Comparison of ENCODE assay signal across 1 cellular context in the genomic region with DNA sequence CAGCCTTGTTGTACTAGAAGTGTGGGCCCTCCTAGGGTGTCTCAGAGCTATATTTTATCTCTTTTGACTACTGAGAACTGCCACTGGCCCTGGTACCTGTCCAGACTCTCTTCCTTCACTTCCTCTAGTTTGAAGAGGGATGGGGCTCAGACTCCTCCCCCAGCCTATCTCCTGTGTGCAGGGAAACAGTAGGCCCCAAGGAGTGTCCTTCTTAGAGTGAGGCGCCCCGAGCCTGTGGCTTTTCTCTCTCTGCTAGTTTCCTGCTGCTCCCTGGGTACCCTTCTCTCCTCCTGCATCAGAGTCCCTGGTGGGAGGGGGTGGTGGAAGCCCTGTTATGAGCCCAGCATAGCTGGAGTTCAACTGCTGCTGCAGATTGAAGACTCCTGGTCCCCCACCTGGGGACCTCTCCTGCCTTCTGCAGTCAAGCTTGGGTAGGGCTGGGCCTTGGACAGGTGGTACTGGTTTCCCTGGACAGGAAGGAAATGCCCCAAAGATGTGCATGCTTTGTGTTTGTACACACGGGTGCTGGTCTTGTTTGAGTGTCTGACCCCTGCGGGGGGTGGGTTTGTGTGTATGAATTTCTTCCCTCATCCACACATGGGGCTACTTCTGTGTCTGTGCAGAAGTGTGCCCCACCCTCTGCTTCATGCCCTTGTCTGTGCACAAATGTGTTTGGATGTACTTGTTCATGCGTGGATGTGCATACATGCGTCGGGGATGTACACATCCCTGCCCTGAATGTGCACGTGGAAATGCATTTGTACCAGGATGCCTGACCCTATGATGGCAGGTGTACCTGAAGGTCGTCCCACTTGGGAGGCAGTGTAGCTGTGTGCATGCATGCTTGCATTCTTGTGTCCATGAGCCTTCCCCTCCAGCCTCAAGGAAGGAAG.
TF ChIP-seq lines count a peak whose summit lies in the region.

No MANE protein-coding gene starts in this region.

TF ChIP-seq in HepG2, 621 proteins besides CTCF, POLR2A, EP300 and RAD21 (continues in another document):
- TF ChIP-seq NFATC3 (CRISPR knock-in tag; IDR thresholded peaks at IDR 0.05) (no peak), DNMT1 (CRISPR knock-in tag; IDR thresholded peaks at IDR 0.05) (peak; percentile 89; the same call in 1 of the 2 replicates), ZNF687 (CRISPR knock-in tag; IDR thresholded peaks at IDR 0.05) (no peak), KAT7 (CRISPR knock-in tag; IDR thresholded peaks at IDR 0.05; ENCODE audit: borderline replicate concordance) (no peak), SNAPC5 (CRISPR knock-in tag; IDR thresholded peaks at IDR 0.05; ENCODE audit: borderline replicate concordance) (no peak), MATR3 (CRISPR knock-in tag; IDR thresholded peaks at IDR 0.05) (peak; percentile 13; the same call in 1 of the 2 replicates), GABPA (IDR thresholded peaks at IDR 0.05; ENCODE audit: low read depth, low read length) (no peak), GABPA (CRISPR knock-in tag; IDR thresholded peaks at IDR 0.05; ENCODE audit: low read depth) (no peak), MED1 (CRISPR knock-in tag; IDR thresholded peaks at IDR 0.05) (no peak), REXO4 (CRISPR knock-in tag; IDR thresholded peaks at IDR 0.05; ENCODE audit: borderline replicate concordance) (no peak), ZNF24 (IDR thresholded peaks at IDR 0.05) (no peak), ZNF713 (CRISPR knock-in tag; IDR thresholded peaks at IDR 0.05) (no peak), ZFP41 (CRISPR knock-in tag; IDR thresholded peaks at IDR 0.05; ENCODE audit: borderline replicate concordance) (no peak), SPEN (CRISPR knock-in tag; IDR thresholded peaks at IDR 0.05; ENCODE audit: low read depth) (no peak), TERF1 (CRISPR knock-in tag; IDR thresholded peaks at IDR 0.05) (no peak), GLI4 (CRISPR knock-in tag; IDR thresholded peaks at IDR 0.05; ENCODE audit: borderline replicate concordance) (0 out of 2 replicates have a peak, but pooled peaks have one; percentile 14), ZSCAN12 (CRISPR knock-in tag; IDR thresholded peaks at IDR 0.05) (no peak), NRL (CRISPR knock-in tag; IDR thresholded peaks at IDR 0.05; ENCODE audit: borderline replicate concordance) (peak; percentile 10; the same call in 1 of the 2 replicates), ZNF572 (CRISPR knock-in tag; IDR thresholded peaks at IDR 0.05) (0 out of 2 replicates have a peak, but pooled peaks have one; percentile 59), ZBTB39 (CRISPR knock-in tag; IDR thresholded peaks at IDR 0.05) (0 out of 2 replicates have a peak, but pooled peaks have one; percentile 8), CENPT (CRISPR knock-in tag; IDR thresholded peaks at IDR 0.05; ENCODE audit: low read depth) (0 out of 2 replicates have a peak, but pooled peaks have one; percentile 58), TSC22D2 (CRISPR knock-in tag; IDR thresholded peaks at IDR 0.05; ENCODE audit: borderline replicate concordance) (no peak)
- TF ChIP-seq, protein P1, sequence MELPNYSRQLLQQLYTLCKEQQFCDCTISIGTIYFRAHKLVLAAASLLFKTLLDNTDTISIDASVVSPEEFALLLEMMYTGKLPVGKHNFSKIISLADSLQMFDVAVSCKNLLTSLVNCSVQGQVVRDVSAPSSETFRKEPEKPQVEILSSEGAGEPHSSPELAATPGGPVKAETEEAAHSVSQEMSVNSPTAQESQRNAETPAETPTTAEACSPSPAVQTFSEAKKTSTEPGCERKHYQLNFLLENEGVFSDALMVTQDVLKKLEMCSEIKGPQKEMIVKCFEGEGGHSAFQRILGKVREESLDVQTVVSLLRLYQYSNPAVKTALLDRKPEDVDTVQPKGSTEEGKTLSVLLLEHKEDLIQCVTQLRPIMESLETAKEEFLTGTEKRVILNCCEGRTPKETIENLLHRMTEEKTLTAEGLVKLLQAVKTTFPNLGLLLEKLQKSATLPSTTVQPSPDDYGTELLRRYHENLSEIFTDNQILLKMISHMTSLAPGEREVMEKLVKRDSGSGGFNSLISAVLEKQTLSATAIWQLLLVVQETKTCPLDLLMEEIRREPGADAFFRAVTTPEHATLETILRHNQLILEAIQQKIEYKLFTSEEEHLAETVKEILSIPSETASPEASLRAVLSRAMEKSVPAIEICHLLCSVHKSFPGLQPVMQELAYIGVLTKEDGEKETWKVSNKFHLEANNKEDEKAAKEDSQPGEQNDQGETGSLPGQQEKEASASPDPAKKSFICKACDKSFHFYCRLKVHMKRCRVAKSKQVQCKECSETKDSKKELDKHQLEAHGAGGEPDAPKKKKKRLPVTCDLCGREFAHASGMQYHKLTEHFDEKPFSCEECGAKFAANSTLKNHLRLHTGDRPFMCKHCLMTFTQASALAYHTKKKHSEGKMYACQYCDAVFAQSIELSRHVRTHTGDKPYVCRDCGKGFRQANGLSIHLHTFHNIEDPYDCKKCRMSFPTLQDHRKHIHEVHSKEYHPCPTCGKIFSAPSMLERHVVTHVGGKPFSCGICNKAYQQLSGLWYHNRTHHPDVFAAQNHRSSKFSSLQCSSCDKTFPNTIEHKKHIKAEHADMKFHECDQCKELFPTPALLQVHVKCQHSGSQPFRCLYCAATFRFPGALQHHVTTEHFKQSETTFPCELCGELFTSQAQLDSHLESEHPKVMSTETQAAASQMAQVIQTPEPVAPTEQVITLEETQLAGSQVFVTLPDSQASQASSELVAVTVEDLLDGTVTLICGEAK (IDR thresholded peaks at IDR 0.05), result no peak
- TF ChIP-seq, protein P1 (CRISPR knock-in tag; IDR thresholded peaks at IDR 0.05), result 0 out of 2 replicates have a peak, but pooled peaks have one; percentile 14
- TF ChIP-seq, protein P2, sequence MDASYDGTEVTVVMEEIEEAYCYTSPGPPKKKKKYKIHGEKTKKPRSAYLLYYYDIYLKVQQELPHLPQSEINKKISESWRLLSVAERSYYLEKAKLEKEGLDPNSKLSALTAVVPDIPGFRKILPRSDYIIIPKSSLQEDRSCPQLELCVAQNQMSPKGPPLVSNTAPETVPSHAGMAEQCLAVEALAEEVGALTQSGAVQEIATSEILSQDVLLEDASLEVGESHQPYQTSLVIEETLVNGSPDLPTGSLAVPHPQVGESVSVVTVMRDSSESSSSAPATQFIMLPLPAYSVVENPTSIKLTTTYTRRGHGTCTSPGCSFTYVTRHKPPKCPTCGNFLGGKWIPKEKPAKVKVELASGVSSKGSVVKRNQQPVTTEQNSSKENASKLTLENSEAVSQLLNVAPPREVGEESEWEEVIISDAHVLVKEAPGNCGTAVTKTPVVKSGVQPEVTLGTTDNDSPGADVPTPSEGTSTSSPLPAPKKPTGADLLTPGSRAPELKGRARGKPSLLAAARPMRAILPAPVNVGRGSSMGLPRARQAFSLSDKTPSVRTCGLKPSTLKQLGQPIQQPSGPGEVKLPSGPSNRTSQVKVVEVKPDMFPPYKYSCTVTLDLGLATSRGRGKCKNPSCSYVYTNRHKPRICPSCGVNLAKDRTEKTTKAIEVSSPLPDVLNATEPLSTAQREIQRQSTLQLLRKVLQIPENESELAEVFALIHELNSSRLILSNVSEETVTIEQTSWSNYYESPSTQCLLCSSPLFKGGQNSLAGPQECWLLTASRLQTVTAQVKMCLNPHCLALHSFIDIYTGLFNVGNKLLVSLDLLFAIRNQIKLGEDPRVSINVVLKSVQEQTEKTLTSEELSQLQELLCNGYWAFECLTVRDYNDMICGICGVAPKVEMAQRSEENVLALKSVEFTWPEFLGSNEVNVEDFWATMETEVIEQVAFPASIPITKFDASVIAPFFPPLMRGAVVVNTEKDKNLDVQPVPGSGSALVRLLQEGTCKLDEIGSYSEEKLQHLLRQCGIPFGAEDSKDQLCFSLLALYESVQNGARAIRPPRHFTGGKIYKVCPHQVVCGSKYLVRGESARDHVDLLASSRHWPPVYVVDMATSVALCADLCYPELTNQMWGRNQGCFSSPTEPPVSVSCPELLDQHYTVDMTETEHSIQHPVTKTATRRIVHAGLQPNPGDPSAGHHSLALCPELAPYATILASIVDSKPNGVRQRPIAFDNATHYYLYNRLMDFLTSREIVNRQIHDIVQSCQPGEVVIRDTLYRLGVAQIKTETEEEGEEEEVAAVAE (CRISPR knock-in tag; IDR thresholded peaks at IDR 0.05; ENCODE audit: borderline replicate concordance), result no peak
- TF ChIP-seq, protein P3, sequence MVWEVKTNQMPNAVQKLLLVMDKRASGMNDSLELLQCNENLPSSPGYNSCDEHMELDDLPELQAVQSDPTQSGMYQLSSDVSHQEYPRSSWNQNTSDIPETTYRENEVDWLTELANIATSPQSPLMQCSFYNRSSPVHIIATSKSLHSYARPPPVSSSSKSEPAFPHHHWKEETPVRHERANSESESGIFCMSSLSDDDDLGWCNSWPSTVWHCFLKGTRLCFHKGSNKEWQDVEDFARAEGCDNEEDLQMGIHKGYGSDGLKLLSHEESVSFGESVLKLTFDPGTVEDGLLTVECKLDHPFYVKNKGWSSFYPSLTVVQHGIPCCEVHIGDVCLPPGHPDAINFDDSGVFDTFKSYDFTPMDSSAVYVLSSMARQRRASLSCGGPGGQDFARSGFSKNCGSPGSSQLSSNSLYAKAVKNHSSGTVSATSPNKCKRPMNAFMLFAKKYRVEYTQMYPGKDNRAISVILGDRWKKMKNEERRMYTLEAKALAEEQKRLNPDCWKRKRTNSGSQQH (CRISPR knock-in tag; IDR thresholded peaks at IDR 0.05; ENCODE audit: low read depth), result peak; percentile 49; the same call in 1 of the 2 replicates
